ENCODE assay signal across 15 cellular contexts in genomic region chr2:12544221-12544558, GRCh38.
DNase-seq lines count a peak whose midpoint lies in the region; ATAC-seq, FAIRE-seq and TF ChIP-seq lines count a peak whose summit lies in the region.
"Had no signal": no experiment of that assay in that cellular context is flagged by ENCODE, and none has a peak within 500 bp of the region (broad histone marks: within the 10 kb centered on the region; RNA-seq: fewer than 3 reads in every experiment).

No MANE protein-coding gene starts in this region.

- peak; percentile 51 for FAIRE-seq in endometrium (lab: Jason Lieb, UNC)

- no peak overlapping the region for H3K4me3 ChIP-seq in brain microvascular endothelial cell (ENCODE audit: low read depth, low read length)
- H3K4me3 ChIP-seq: ascending aorta had no signal

- in situ Hi-C loops in brain microvascular endothelial cell (cut with HindIII; ENCODE audit: low pct_ligation_motif_present, low sequenced_read_pairs): no loop called here

- peak; percentile 91 for ATAC-seq in GM18511 (IDR thresholded peaks at IDR 0.05; ENCODE audit: unreplicated experiment)
- peak; percentile 87 for ATAC-seq in GM21515 (IDR thresholded peaks at IDR 0.05; ENCODE audit: unreplicated experiment)
- peak; percentile 85 for ATAC-seq in HG03060 (IDR thresholded peaks at IDR 0.05; ENCODE audit: low read depth, unreplicated experiment)

- DNase-seq in NCI-H345 treated with DMSO at 0.1 percent for 48 hours (lab: John Stamatoyannopoulos, UW; ENCODE audit: unreplicated experiment) (no peak), brain microvascular endothelial cell (no peak), SHP77 (lab: John Stamatoyannopoulos, UW) (no peak), RPMI8226 (no peak)
- DNase-seq: activated T-cell treated with anti-CD3 and anti-CD28 coated beads, Interleukin-2, amount 50 U/mL, for 24 hours; C1 segment of cervical spinal cord; KG1; mammary epithelial cell; NCI-H2029 treated with DMSO at 0.1 percent for 48 hours; WERI-Rb-1 had no signal

- no peaks in the 10 kb centered on the region for H3K27me3 ChIP-seq in brain microvascular endothelial cell (replicated peaks)
- H3K27me3 ChIP-seq: ascending aorta had no signal

- H3K27ac ChIP-seq in brain microvascular endothelial cell: no peak overlapping the region
- H3K27ac ChIP-seq: ascending aorta, WERI-Rb-1 had no signal

- no peak for TF ChIP-seq CTCF in brain microvascular endothelial cell (IDR thresholded peaks at IDR 0.05; ENCODE audit: low read depth, low read length, missing control alignments)

- H3K36me3 ChIP-seq in brain microvascular endothelial cell (replicated peaks): no peaks in the 10 kb centered on the region
- H3K36me3 ChIP-seq: ascending aorta, WERI-Rb-1 had no signal
